In genomic region chr11:70456921-70457532, GRCh38 we compare ENCODE assay signal across 12 cellular contexts. TPM values are rescaled to one million over a fixed set of nuclear protein-coding genes. Genes with fewer than 3 reads are reported as not detected.
DNase-seq lines count a peak whose midpoint lies in the region; ATAC-seq and TF ChIP-seq lines count a peak whose summit lies in the region.
"Had no signal": no experiment of that assay in that cellular context is flagged by ENCODE, and none has a peak within 500 bp of the region (broad histone marks: within the 10 kb centered on the region; RNA-seq: fewer than 3 reads in every experiment).

No MANE protein-coding gene starts in this region.

- H3K4me3 ChIP-seq in brain microvascular endothelial cell (ENCODE audit: low read depth, low read length): no peak overlapping the region

- no peak overlapping the region for H3K27ac ChIP-seq in brain microvascular endothelial cell

- no peak overlapping the region for H3K4me3 Mint-ChIP-seq in HFFc6
- H3K4me3 Mint-ChIP-seq: dendritic cell treated with granulocyte-macrophage colony-stimulating factor and Interleukin-4, amounts not matched to agents 40 ng/mL and 50 ng/mL, for 4 days; type B pancreatic cell; WTC11 had no signal

- in situ Hi-C loops in brain microvascular endothelial cell (cut with HindIII; ENCODE audit: low pct_ligation_motif_present, low sequenced_read_pairs): no loop called here

- ATAC-seq in GM21576 (IDR thresholded peaks at IDR 0.05; ENCODE audit: unreplicated experiment) (no peak), GM21381 (IDR thresholded peaks at IDR 0.05; ENCODE audit: unreplicated experiment) (no peak), GM21737 (IDR thresholded peaks at IDR 0.05; ENCODE audit: unreplicated experiment) (no peak)
- ATAC-seq: WTC11 had no signal

- no peaks in the 10 kb centered on the region for H3K36me3 Mint-ChIP-seq in HFFc6 (ENCODE audit: low read depth)
- H3K36me3 Mint-ChIP-seq: type B pancreatic cell, WTC11 had no signal

- H3K27ac Mint-ChIP-seq in HFFc6: no peak overlapping the region
- H3K27ac Mint-ChIP-seq: dendritic cell treated with granulocyte-macrophage colony-stimulating factor and Interleukin-4, amounts not matched to agents 40 ng/mL and 50 ng/mL, for 4 days; type B pancreatic cell; WTC11 had no signal

- TF ChIP-seq CTCF in HFFc6 (IDR thresholded peaks at IDR 0.05): no peak
- TF ChIP-seq CTCF in brain microvascular endothelial cell (IDR thresholded peaks at IDR 0.05; ENCODE audit: low read depth, low read length, missing control alignments): no peak

- H3K27me3 Mint-ChIP-seq in HFFc6 (ENCODE audit: insufficient read depth): peaks cover 3% of the 10 kb centered on the region
- H3K27me3 Mint-ChIP-seq: type B pancreatic cell had no signal

- H3K4me1 Mint-ChIP-seq in HFFc6 (ENCODE audit: low read depth): peaks cover 4% of the 10 kb centered on the region; the same call in 1 of the 2 replicates

- H3K9me3 Mint-ChIP-seq in HFFc6: no peaks in the 10 kb centered on the region
- H3K9me3 Mint-ChIP-seq: dendritic cell treated with granulocyte-macrophage colony-stimulating factor and Interleukin-4, amounts not matched to agents 40 ng/mL and 50 ng/mL, for 4 days; type B pancreatic cell had no signal

- H3K27me3 ChIP-seq in brain microvascular endothelial cell (replicated peaks): peaks cover 2% of the 10 kb centered on the region

- DNase-seq in AG08396 (ENCODE audit: low spot score) (peak; percentile 76), HFFc6 (peak; percentile 33), brain microvascular endothelial cell (peak; percentile 43), kidney tubule cell (ENCODE audit: low spot score) (peak; percentile 41), T-helper 2 cell (no peak)
- DNase-seq: activated effector memory CD4-positive, alpha-beta T cell treated with anti-CD3 and anti-CD28 coated beads, Interleukin-2, amount 50 U/mL, for 16 hours had no signal

- no peaks in the 10 kb centered on the region for H3K36me3 ChIP-seq in brain microvascular endothelial cell (replicated peaks)

RNA-seq across cellular contexts. Expression of gene CTTN, which starts 58.7 kb away (rescaled TPM):
- 100 to 1,000 TPM; 365 to 411 (median 374) TPM for total RNA-seq in HFFc6 (2021; fragmentation: NEBNext Ultra II Directional; extraction: Animal tissue kit (Norgen Biotek cat#: 25700))

Comparison
In these comparisons a context has a peak if more than half of its experiments do, and no peak if none do; other contexts are left out.
1. DNase-seq: peak in AG08396 (single experiment), HFFc6 (single experiment), brain microvascular endothelial cell (single experiment) and kidney tubule cell (single experiment); none in T-helper 2 cell (0 of 5).